Comparison of ENCODE assay signal across 8 cellular contexts in the genomic region with DNA sequence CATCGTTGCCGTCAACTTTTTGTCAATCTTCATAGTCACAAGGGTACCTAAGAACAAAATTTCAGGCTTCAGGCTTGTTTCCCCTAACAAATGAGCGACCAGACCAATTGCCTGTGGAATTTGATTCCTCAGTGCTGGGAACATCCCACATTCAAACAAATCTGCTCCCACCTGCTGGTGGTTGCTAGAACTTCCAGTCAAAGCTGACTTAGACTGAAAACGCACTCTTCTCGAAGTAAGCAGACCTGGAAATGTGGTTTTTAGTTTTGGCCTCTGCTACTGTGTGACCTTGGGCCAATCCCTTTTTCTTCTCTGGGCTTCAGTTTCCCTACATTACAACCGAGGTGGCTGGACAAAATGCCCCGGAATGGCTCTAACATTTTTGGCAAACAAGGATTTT. TPM values are rescaled to one million over a fixed set of nuclear protein-coding genes. Genes with fewer than 3 reads are reported as not detected.
DNase-seq lines count a peak whose midpoint lies in the region; ATAC-seq and TF ChIP-seq lines count a peak whose summit lies in the region.

No MANE protein-coding gene starts in this region.

- no peaks in the 10 kb centered on the region for H3F3A ChIP-seq in neural progenitor cell (ENCODE audit: low read depth)

- H3K36me3 ChIP-seq in neural progenitor cell (no peaks in the 10 kb centered on the region), gastrocnemius medialis (no peaks in the 10 kb centered on the region)

- DNase-seq in DMS79 treated with DMSO at 0.1 percent for 48 hours (lab: John Stamatoyannopoulos, UW) = peak; percentile 25
- DNase-seq in HCEC 1CT = peak; percentile 25
- peak; percentile 80 for DNase-seq in NCI-H82 (lab: John Stamatoyannopoulos, UW)
- DNase-seq in dorsolateral prefrontal cortex = peak in 3 of 10 donors; percentile 16 to 61 (median 48)
- peak; percentile 74 for DNase-seq in neural progenitor cell (ENCODE audit: low spot score)
- no peak for DNase-seq in gastrocnemius medialis
- DNase-seq in cerebellum (ENCODE audit: low spot score) = no peak
- no peak for DNase-seq in activated CD4-positive, CD25-positive, alpha-beta regulatory T cell treated with anti-CD3 and anti-CD28 coated beads, Interleukin-2, amount 50 U/mL, for 72 hours

- H3K4me3 ChIP-seq in dorsolateral prefrontal cortex = no peak overlapping the region
- no peak overlapping the region for H3K4me3 ChIP-seq in neural progenitor cell
- no peak overlapping the region for H3K4me3 ChIP-seq in gastrocnemius medialis

- in situ Hi-C loops in gastrocnemius medialis (cut with MboI; ENCODE audit: low sequenced_read_pairs in 4 of 4) = loop anchor here (10.0 to 25.0 kb wide), 2 partner anchors 874 to 881 kb away; no protein-coding TSS in a partner anchor

- H3K4me2 ChIP-seq in neural progenitor cell = no peak overlapping the region

- peaks cover 7% of the 10 kb centered on the region for H3K9me3 Mint-ChIP-seq in neural progenitor cell

- no peaks in the 10 kb centered on the region for H4K20me1 ChIP-seq in neural progenitor cell (ENCODE audit: low read depth)

- H3K27me3 ChIP-seq in dorsolateral prefrontal cortex (peaks cover 0 to 85% (median 28%) of the 10 kb centered on the region in 45 donors), neural progenitor cell (peaks cover 47% of the 10 kb centered on the region), gastrocnemius medialis (peaks cover 0 to 13% (median 8%) of the 10 kb centered on the region in 3 donors)

- H3K27ac ChIP-seq in dorsolateral prefrontal cortex (no peak overlapping the region), neural progenitor cell (no peak overlapping the region), gastrocnemius medialis (no peak overlapping the region)

- TF ChIP-seq POLR2A in gastrocnemius medialis (IDR thresholded peaks at IDR 0.05) = no peak

- peaks cover 11% of the 10 kb centered on the region for H3K27me3 Mint-ChIP-seq in neural progenitor cell (ENCODE audit: insufficient read depth, low read depth)

- H3K4me1 ChIP-seq in neural progenitor cell (no peaks in the 10 kb centered on the region), gastrocnemius medialis (no peaks in the 10 kb centered on the region)

- H3K79me2 ChIP-seq in neural progenitor cell (ENCODE audit: low read depth) = no peaks in the 10 kb centered on the region

- H3K9ac ChIP-seq in neural progenitor cell = no peak overlapping the region

- no peak overlapping the region for H3K27ac Mint-ChIP-seq in neural progenitor cell

- H2AFZ ChIP-seq in neural progenitor cell (replicated peaks) = no peak overlapping the region

- peak in 55 of 56 donors; percentile 28 to 76 (median 62) for TF ChIP-seq CTCF in dorsolateral prefrontal cortex (IDR thresholded peaks at IDR 0.05 in 54 of 56, conservative IDR thresholded peaks at IDR 0.05 in 2 of 56; ENCODE audit: low read depth in 1 of 56, partially characterized antibody in 56 of 56)
- TF ChIP-seq CTCF in neural progenitor cell (IDR thresholded peaks at IDR 0.05) = peak; percentile 64
- peak in 2 of 5 experiments; percentile 12 to 17 for TF ChIP-seq CTCF in gastrocnemius medialis (IDR thresholded peaks at IDR 0.05 in 4 of 5, conservative IDR thresholded peaks at IDR 0.05 in 1 of 5)

- no peak overlapping the region for H3K4me3 Mint-ChIP-seq in neural progenitor cell

- intact Hi-C loops in dorsolateral prefrontal cortex (cut with DNase I) (loop anchor here in 1 of 2 donors (2.0 kb wide), 1 partner anchor 883 kb away; no protein-coding TSS in a partner anchor), gastrocnemius medialis (cut with DNase I; ENCODE audit: low total_unique reads) (loop anchor here (5.0 kb wide), 1 partner anchor 884 kb away; no protein-coding TSS in a partner anchor)

- H3K9me3 ChIP-seq in neural progenitor cell (ENCODE audit: low read depth) (peaks cover 4% of the 10 kb centered on the region), gastrocnemius medialis (no peaks in the 10 kb centered on the region)

- no peaks in the 10 kb centered on the region for H3K36me3 Mint-ChIP-seq in neural progenitor cell

- no peak for ATAC-seq in gastrocnemius medialis

- peaks cover 4% of the 10 kb centered on the region for H3K4me1 Mint-ChIP-seq in neural progenitor cell

RNA-seq across cellular contexts. Expression of a gene that starts 1.8 kb away (rescaled TPM):
- total RNA-seq in dorsolateral prefrontal cortex (1 to 10 TPM in 106 of 120 experiments, under 1 TPM in 14; 0.50 to 5.2 (median 1.5) TPM), neural progenitor cell (ENCODE audit: low replicate concordance) (0.90 and 1.5 TPM in 2 replicates), gastrocnemius medialis (not detected), cerebellum (1.6 TPM)

Comparison
In these comparisons a context has a peak if more than half of its experiments do, and no peak if none do; other contexts are left out.
1. DNase-seq: peak in DMS79 treated with DMSO at 0.1 percent for 48 hours (single experiment), HCEC 1CT (single experiment), NCI-H82 (single experiment) and neural progenitor cell (single experiment); none in gastrocnemius medialis (0 of 2), cerebellum (single experiment) and activated CD4-positive, CD25-positive, alpha-beta regulatory T cell treated with anti-CD3 and anti-CD28 coated beads, Interleukin-2, amount 50 U/mL, for 72 hours (single experiment).